Comparison of ENCODE assay signal across 7 cellular contexts in the genomic region with DNA sequence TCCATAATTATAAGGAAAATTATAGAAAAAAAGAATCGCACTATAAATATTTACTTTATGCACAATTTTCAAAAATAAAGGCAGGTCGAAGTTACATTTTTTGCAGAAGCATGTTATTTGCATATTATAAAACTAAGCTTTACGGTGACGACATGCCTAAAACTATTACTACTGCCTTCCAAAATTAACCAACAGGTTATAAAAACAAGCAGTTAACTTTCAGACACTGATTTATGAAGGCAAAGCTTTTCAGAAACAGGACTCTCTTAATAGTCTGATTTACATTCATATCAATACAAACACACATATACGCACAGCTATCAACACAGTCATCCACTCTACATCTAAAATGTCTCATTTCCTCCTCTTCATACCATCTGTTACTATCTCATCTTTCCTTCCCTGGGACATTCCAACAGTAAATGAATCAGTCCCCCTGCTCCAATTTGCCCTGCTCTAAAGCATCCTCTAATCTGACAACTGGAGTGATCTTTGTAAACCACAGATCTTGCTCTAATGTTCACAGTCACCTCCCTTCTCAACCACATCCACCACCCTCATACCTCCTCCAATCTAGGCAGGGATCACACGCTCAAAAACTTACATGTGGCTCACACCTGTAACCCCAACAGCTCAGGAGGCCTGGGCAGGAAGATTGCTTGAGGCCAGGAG. TPM values are rescaled to one million over a fixed set of nuclear protein-coding genes. Genes with fewer than 3 reads are reported as not detected.
A peak's percentile ranks its signal among the peaks of the same experiment; 100 is the strongest.
DNase-seq lines count a peak whose midpoint lies in the region; ATAC-seq, FAIRE-seq and TF ChIP-seq lines count a peak whose summit lies in the region.

No MANE protein-coding gene starts in this region.

- H3K36me3 ChIP-seq in mesenchymal stem cell (ENCODE audit: control insufficient read depth in 1 of 2, insufficient read depth in 2 of 2, low read depth in 1 of 2, low read length in 2 of 2) (peaks cover 12% of the 10 kb centered on the region in 2 experiments), vagina (no peaks in the 10 kb centered on the region)

- peak overlapping the region in 1 of 2 experiments; percentile 28 for H3K14ac ChIP-seq in mesenchymal stem cell (ENCODE audit: low read length in 2 of 2)

- H3K27me3 ChIP-seq in mesenchymal stem cell (ENCODE audit: control insufficient read depth in 1 of 2, insufficient read depth in 1 of 2, low read length in 2 of 2) = no peaks in the 10 kb centered on the region
- H3K27me3 ChIP-seq in vagina = no peaks in the 10 kb centered on the region

- no peaks in the 10 kb centered on the region for H3K9me3 Mint-ChIP-seq in activated T-cell treated with anti-CD3 and anti-CD28 coated beads, Interleukin-2, amount 50 U/mL, for 4 hours

- no peak overlapping the region for H3K9ac ChIP-seq in mesenchymal stem cell (ENCODE audit: low read length)

- peaks cover 48% of the 10 kb centered on the region for H3K4me1 Mint-ChIP-seq in activated T-cell treated with anti-CD3 and anti-CD28 coated beads, Interleukin-2, amount 50 U/mL, for 4 hours (ENCODE audit: low read depth)

- H3K4ac ChIP-seq in mesenchymal stem cell (ENCODE audit: low read depth in 1 of 2, low read length in 2 of 2) = no peak overlapping the region

- no peaks in the 10 kb centered on the region for H3K27me3 Mint-ChIP-seq in activated T-cell treated with anti-CD3 and anti-CD28 coated beads, Interleukin-2, amount 50 U/mL, for 4 hours (ENCODE audit: low read depth)

- no peak overlapping the region for H2BK12ac ChIP-seq in mesenchymal stem cell (ENCODE audit: low read length in 2 of 2)

- peak overlapping the region in 1 of 2 experiments; percentile 34 for H3K18ac ChIP-seq in mesenchymal stem cell (ENCODE audit: low read depth in 1 of 2, low read length in 2 of 2)

- H3K27ac ChIP-seq in mesenchymal stem cell (ENCODE audit: low read length, poor library complexity, severe bottlenecking) (no peak overlapping the region), vagina (no peak overlapping the region)

- ATAC-seq in HG02885 (IDR thresholded peaks at IDR 0.05; ENCODE audit: poor library complexity, unreplicated experiment) (peak; percentile 51), HG03439 (IDR thresholded peaks at IDR 0.05; ENCODE audit: unreplicated experiment) (no peak)
- ATAC-seq in activated T-cell treated with anti-CD3 and anti-CD28 coated beads, Interleukin-2, amount 50 U/mL, for 4 hours = peak; percentile 92 to 93

- H3K9me3 ChIP-seq in mesenchymal stem cell (ENCODE audit: control insufficient read depth, low read length) = peaks cover 12% of the 10 kb centered on the region
- H3K9me3 ChIP-seq in vagina = no peaks in the 10 kb centered on the region

- no peak overlapping the region for H4K8ac ChIP-seq in mesenchymal stem cell (ENCODE audit: low read length)

- TF ChIP-seq POLR2A in GM12891 (IDR thresholded peaks at IDR 0.05; ENCODE audit: low read depth, low read length) (no peak), vagina (IDR thresholded peaks at IDR 0.05) (no peak)

- H3K4me1 ChIP-seq in mesenchymal stem cell (ENCODE audit: control insufficient read depth, insufficient read depth, low read depth, low read length) (peaks cover 2% of the 10 kb centered on the region), vagina (peaks cover 22% of the 10 kb centered on the region)

- no peak overlapping the region for H2BK15ac ChIP-seq in mesenchymal stem cell (ENCODE audit: low read depth, poor library complexity, severe bottlenecking)

- no peak overlapping the region for H3K23ac ChIP-seq in mesenchymal stem cell (ENCODE audit: low read length in 2 of 2)

- no peak for DNase-seq in GM12891 (ENCODE audit: insufficient read length, low spot score)
- no peak for DNase-seq in activated T-cell treated with anti-CD3 and anti-CD28 coated beads, Interleukin-2, amount 50 U/mL, for 4 hours
- peak; percentile 84 for DNase-seq in mesenchymal stem cell
- no peak for DNase-seq in foreskin melanocyte
- DNase-seq in vagina (ENCODE audit: extremely low spot score in 2 of 2) = no peak

- no peak overlapping the region for H4K91ac ChIP-seq in mesenchymal stem cell (ENCODE audit: low read length)

- intact Hi-C loops in vagina (cut with DNase I) = no loop called here

- H3K79me1 ChIP-seq in mesenchymal stem cell (replicated peaks; ENCODE audit: low read length, poor library complexity, severe bottlenecking) = peaks cover 21% of the 10 kb centered on the region

- peak; percentile 92 for FAIRE-seq in GM12891 (lab: Jason Lieb, UNC)

- H3K4me3 ChIP-seq in mesenchymal stem cell (ENCODE audit: insufficient read depth in 1 of 2, low read depth in 1 of 2, low read length in 2 of 2) = no peak overlapping the region
- H3K4me3 ChIP-seq in vagina = no peak overlapping the region

- H3K36me3 Mint-ChIP-seq in activated T-cell treated with anti-CD3 and anti-CD28 coated beads, Interleukin-2, amount 50 U/mL, for 4 hours (ENCODE audit: insufficient read depth) = peaks cover 28% of the 10 kb centered on the region

- H3K4me3 Mint-ChIP-seq in activated T-cell treated with anti-CD3 and anti-CD28 coated beads, Interleukin-2, amount 50 U/mL, for 4 hours = no peak overlapping the region

- H2BK5ac ChIP-seq in mesenchymal stem cell (ENCODE audit: low read depth, low read length, poor library complexity, severe bottlenecking) = no peak overlapping the region

- no peak overlapping the region for H2AFZ ChIP-seq in mesenchymal stem cell (ENCODE audit: low read depth, low read length)

- WGBS in mesenchymal stem cell = 32% methylated on average over 5 of the region's 6 CpGs

- H2BK120ac ChIP-seq in mesenchymal stem cell (ENCODE audit: low read depth, low read length) = no peak overlapping the region

- no peak overlapping the region for H2AK5ac ChIP-seq in mesenchymal stem cell (ENCODE audit: low read length, severe bottlenecking)

- TF ChIP-seq CTCF in vagina (IDR thresholded peaks at IDR 0.05) = no peak

- no peak overlapping the region for H3K4me2 ChIP-seq in mesenchymal stem cell (ENCODE audit: low read length, poor library complexity, severe bottlenecking)

TF ChIP-seq in GM12891, 5 proteins besides CTCF, POLR2A, EP300 and RAD21:
- peak; percentile 64 for TF ChIP-seq SPI1 (IDR thresholded peaks at IDR 0.05; ENCODE audit: low read depth, low read length)
- no peak for TF ChIP-seq PAX5 (IDR thresholded peaks at IDR 0.05; ENCODE audit: insufficient read depth, low read length, severe bottlenecking)
- TF ChIP-seq POLR2AphosphoS5 (IDR thresholded peaks at IDR 0.05; ENCODE audit: low read depth, low read length) = no peak
TF ChIP-seq in GM12891: peak in this region for 1.

RNA-seq across cellular contexts. Expression of gene FBXW11, which starts 21.6 kb away (rescaled TPM):
- 17.4 TPM for polyA plus RNA-seq in GM12891 (2012; ENCODE audit: low read depth, missing spikeins)
- total RNA-seq in activated T-cell treated with anti-CD3 and anti-CD28 coated beads, Interleukin-2, amount 50 U/mL, for 4 hours = 10 to 100 TPM; 46.0 to 47.9 (median 47.6) TPM
- 30.2 TPM for polyA plus RNA-seq in mesenchymal stem cell (2013, experiment 1 of 2)
- 28.7 TPM for polyA plus RNA-seq in mesenchymal stem cell (2013, experiment 2 of 2)
- 40.5 TPM for total RNA-seq in vagina
